In the genomic region with DNA sequence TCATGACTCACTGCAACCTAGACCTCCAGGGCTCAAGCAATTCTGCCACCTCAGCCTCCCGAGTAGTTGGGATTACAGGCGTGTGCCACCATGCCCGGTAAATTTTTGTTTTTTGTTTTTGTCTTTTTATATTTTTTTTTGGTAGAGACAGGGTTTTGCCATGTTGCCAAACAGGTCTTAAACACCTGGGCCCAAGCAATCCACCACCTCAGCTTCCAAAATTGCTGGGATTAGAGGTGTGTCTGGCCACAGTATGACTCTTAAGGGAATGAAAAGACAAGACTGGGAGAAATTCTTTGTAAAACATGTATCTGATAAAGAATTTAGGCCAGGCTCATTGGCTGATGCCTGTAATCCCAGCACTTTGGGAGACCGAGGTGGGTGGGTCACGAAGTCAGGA, we compare ENCODE assay signal across 10 cellular contexts. TPM values are rescaled to one million over a fixed set of nuclear protein-coding genes. Genes with fewer than 3 reads are reported as not detected.
"Had no signal": no experiment of that assay in that cellular context is flagged by ENCODE, and none has a peak within 500 bp of the region (broad histone marks: within the 10 kb centered on the region; RNA-seq: fewer than 3 reads in every experiment).

No MANE protein-coding gene starts in this region.

- H3K27ac ChIP-seq: GM23248, HL-60 had no signal

- H3K36me3 ChIP-seq: HAP-1 had no signal

- H3K9ac ChIP-seq: GM23248 had no signal

- ATAC-seq: HCT116, HepG2 had no signal

- DNase-seq: GM23248, GOT3, H7, HFFc6 had no signal

- H3K4me3 ChIP-seq: GM23248, HAP-1 had no signal

- H2AFZ ChIP-seq: GM23248 had no signal

RNA-seq across cellular contexts. Expression of a gene that starts 29.2 kb away (rescaled TPM):
- total RNA-seq: HT1080 had no signal
- polyA plus RNA-seq: HepG2, IgD-negative memory B cell had no signal
